ENCODE assay signal across 8 cellular contexts in genomic region chr5:66828551-66829421, GRCh38.
DNase-seq lines count a peak whose midpoint lies in the region; ATAC-seq and TF ChIP-seq lines count a peak whose summit lies in the region.

No MANE protein-coding gene starts in this region.

- H3K4me3 ChIP-seq in spleen, result peak overlapping the region in 7 of 8 donors; percentile 13 to 61 (median 21)

- intact Hi-C loops in dendritic cell treated with granulocyte-macrophage colony-stimulating factor and Interleukin-4, amounts not matched to agents 40 ng/mL and 50 ng/mL, for 4 days (cut with micrococcal nuclease), result no loop called here
- intact Hi-C loops in spleen (cut with DNase I; ENCODE audit: low total_unique reads), result no loop called here

- H3K36me3 Mint-ChIP-seq in dendritic cell treated with granulocyte-macrophage colony-stimulating factor and Interleukin-4, amounts not matched to agents 40 ng/mL and 50 ng/mL, for 4 days (ENCODE audit: low read depth), result no peaks in the 10 kb centered on the region

- no peaks in the 10 kb centered on the region for H3K36me3 ChIP-seq in spleen

- H3K27ac ChIP-seq in spleen, result peak overlapping the region in 4 of 8 donors; percentile 9 to 61 (median 42)

- peak overlapping the region; percentile 65 for H3K4me3 Mint-ChIP-seq in dendritic cell treated with granulocyte-macrophage colony-stimulating factor and Interleukin-4, amounts not matched to agents 40 ng/mL and 50 ng/mL, for 4 days

- no peaks in the 10 kb centered on the region for H3K9me3 Mint-ChIP-seq in dendritic cell treated with granulocyte-macrophage colony-stimulating factor and Interleukin-4, amounts not matched to agents 40 ng/mL and 50 ng/mL, for 4 days

- H3K27ac Mint-ChIP-seq in dendritic cell treated with granulocyte-macrophage colony-stimulating factor and Interleukin-4, amounts not matched to agents 40 ng/mL and 50 ng/mL, for 4 days, result peak overlapping the region; percentile 50

- no peak for TF ChIP-seq CTCF in spleen (IDR thresholded peaks at IDR 0.05 in 8 of 11, conservative IDR thresholded peaks at IDR 0.05 in 3 of 11)

- ATAC-seq in GM19463 (IDR thresholded peaks at IDR 0.05; ENCODE audit: unreplicated experiment), result peak; percentile 71

- 1 to 6% (median 3%) methylated on average over 21 of the region's 21 CpGs for WGBS in spleen, 5 donors

- H3K9me3 ChIP-seq in spleen, result no peaks in the 10 kb centered on the region

- peak; percentile 79 for DNase-seq in AG20443 (ENCODE audit: low spot score)
- peak; percentile 2 for DNase-seq in NAMALWA (ENCODE audit: low spot score)
- peak; percentile 32 for DNase-seq in activated CD4-positive, alpha-beta T cell treated with anti-CD3 and anti-CD28 coated beads for 1 hour
- peak; percentile 78 for DNase-seq in kidney glomerular epithelial cell (lab: John Stamatoyannopoulos, UW)
- peak; percentile 89 for DNase-seq in spleen
- no peak for DNase-seq in SKM-1 treated with dmso at 0.1 percent for 144 hours (lab: John Stamatoyannopoulos, UW; ENCODE audit: unreplicated experiment)

- H3K27me3 Mint-ChIP-seq in dendritic cell treated with granulocyte-macrophage colony-stimulating factor and Interleukin-4, amounts not matched to agents 40 ng/mL and 50 ng/mL, for 4 days, result peaks cover 25% of the 10 kb centered on the region

- H3K4me1 ChIP-seq in spleen, result peaks cover 4 to 26% (median 17%) of the 10 kb centered on the region in 6 donors

- TF ChIP-seq POLR2A in spleen (IDR thresholded peaks at IDR 0.05), result no peak

- peaks cover 0 to 27% (median 0%) of the 10 kb centered on the region in 7 donors for H3K27me3 ChIP-seq in spleen (replicated peaks in 1 of 7)

- peaks cover 14% of the 10 kb centered on the region for H3K4me1 Mint-ChIP-seq in dendritic cell treated with granulocyte-macrophage colony-stimulating factor and Interleukin-4, amounts not matched to agents 40 ng/mL and 50 ng/mL, for 4 days (ENCODE audit: low read depth)
